ENCODE assay signal across 12 cellular contexts in genomic region chr18:75203456-75204261, GRCh38. TPM values are rescaled to one million over a fixed set of nuclear protein-coding genes. Genes with fewer than 3 reads are reported as not detected.
DNase-seq lines count a peak whose midpoint lies in the region; ATAC-seq and TF ChIP-seq lines count a peak whose summit lies in the region.
"Had no signal": no experiment of that assay in that cellular context is flagged by ENCODE, and none has a peak within 500 bp of the region (broad histone marks: within the 10 kb centered on the region; RNA-seq: fewer than 3 reads in every experiment).

No MANE protein-coding gene starts in this region.

- no peak overlapping the region for H3K9ac ChIP-seq in BLaER1

- intact Hi-C loops in heart right ventricle (cut with DNase I), result loop anchor here in 4 of 10 donors (10.0 kb wide), 4 partner anchors 159 to 309 kb away; no protein-coding TSS in a partner anchor
- intact Hi-C loops in prostate gland (cut with DNase I), result loop anchor here (10.0 kb wide), 2 partner anchors 709 to 1241 kb away; partner anchors contain the start of gene CNDP2
- intact Hi-C loops in OCI-LY7 (cut with micrococcal nuclease; ENCODE audit: unreplicated experiment), result no loop called here

- H3K79me2 ChIP-seq in OCI-LY7 (ENCODE audit: insufficient read depth, low read depth, low read length), result no peaks in the 10 kb centered on the region

- no peak overlapping the region for H3K27ac ChIP-seq in BLaER1
- H3K27ac ChIP-seq in heart right ventricle, result peak overlapping the region in 9 of 10 donors; percentile 44 to 100 (median 70)
- peak overlapping the region; percentile 30 to 34 for H3K27ac ChIP-seq in prostate gland
- H3K27ac ChIP-seq in OCI-LY7 (ENCODE audit: low read depth, low read length, poor library complexity, severe bottlenecking), result no peak overlapping the region

- H3K27me3 ChIP-seq in BLaER1 (peaks cover 50% of the 10 kb centered on the region), heart right ventricle (no peaks in the 10 kb centered on the region), prostate gland (replicated peaks; ENCODE audit: insufficient read depth) (no peaks in the 10 kb centered on the region)

- H3K4me2 ChIP-seq in BLaER1 (peak overlapping the region; percentile 77), OCI-LY7 (ENCODE audit: low read length) (no peak overlapping the region)

- H4K20me1 ChIP-seq in BLaER1 (peaks cover 93% of the 10 kb centered on the region), OCI-LY7 (ENCODE audit: insufficient read depth, low read length) (no peaks in the 10 kb centered on the region)

- WGBS in heart right ventricle, 2 donors, result 36 to 40% methylated on average over 23 of the region's 23 CpGs
- WGBS in prostate gland, result 46% methylated on average over 17 of the region's 23 CpGs

- H3K4me3 Mint-ChIP-seq in WTC11, result peak overlapping the region; percentile 83

- H3K4me1 Mint-ChIP-seq in WTC11, result peaks cover 51% of the 10 kb centered on the region

- H3K36me3 ChIP-seq in BLaER1, result peaks cover 42% of the 10 kb centered on the region
- H3K36me3 ChIP-seq in heart right ventricle, result peaks cover 0 to 27% (median 4%) of the 10 kb centered on the region in 9 donors
- no peaks in the 10 kb centered on the region for H3K36me3 ChIP-seq in prostate gland
- H3K36me3 ChIP-seq in OCI-LY7 (ENCODE audit: insufficient read depth, low read length), result no peaks in the 10 kb centered on the region

- no peak overlapping the region for H3K27ac Mint-ChIP-seq in WTC11
- H3K27ac Mint-ChIP-seq: activated naive CD4-positive, alpha-beta T cell treated with anti-CD3 and anti-CD28 coated beads, Interleukin-2, amount 50 U/mL, for 72 hours had no signal

- no peaks in the 10 kb centered on the region for H3K9me2 ChIP-seq in OCI-LY7 (ENCODE audit: insufficient read depth, low read length)

- POLR2A ChIA-PET in WTC11 (lab: Charles Lee) (no interaction called here), OCI-LY7 (lab: Charles Lee) (no interaction called here)

- no TSS peak for BruUV-seq in OCI-LY7 (replicated peaks; lab: Mats Ljungman, UMichigan)

- H3K36me3 Mint-ChIP-seq in WTC11, result peaks cover 4% of the 10 kb centered on the region; the same call in 1 of the 2 replicates

- no peak for TF ChIP-seq CTCF in WTC11 (IDR thresholded peaks at IDR 0.05)
- TF ChIP-seq CTCF in heart right ventricle (IDR thresholded peaks at IDR 0.05), result no peak
- no peak for TF ChIP-seq CTCF in prostate gland (IDR thresholded peaks at IDR 0.05)
- no peak for TF ChIP-seq CTCF in OCI-LY7 (conservative IDR thresholded peaks at IDR 0.05; ENCODE audit: low read length)

- H2AFZ ChIP-seq in OCI-LY7 (ENCODE audit: low read length), result no peak overlapping the region

- no peak for DNase-seq in WTC11 (ENCODE audit: low spot score)
- DNase-seq in heart right ventricle, result no peak
- DNase-seq in prostate gland (ENCODE audit: low spot score), result no peak
- DNase-seq in RPMI8226, result no peak
- no peak for DNase-seq in NCI-H1436 treated with DMSO at 0.1 percent for 48 hours (lab: John Stamatoyannopoulos, UW)
- DNase-seq in OCI-LY7 (ENCODE audit: low spot score), result no peak
- DNase-seq in mucosa of gallbladder (ENCODE audit: low spot score), result no peak
- DNase-seq: Calu3; NCI-H2029 treated with DMSO at 0.1 percent for 48 hours; stimulated activated CD4-positive, alpha-beta T cell treated with anti-CD3 and anti-CD28 coated beads, Interleukin-4, amount 100 ng/mL, for 1 hour had no signal

- CTCF ChIA-PET in WTC11 (lab: Charles Lee), result no interaction called here
- CTCF ChIA-PET in OCI-LY7 (lab: Charles Lee; ENCODE audit: unreplicated experiment), result no interaction called here

- H3K4me1 ChIP-seq in BLaER1 (peaks cover 40% of the 10 kb centered on the region), heart right ventricle (peaks cover 12 to 72% (median 58%) of the 10 kb centered on the region in 9 donors), prostate gland (replicated peaks) (no peaks in the 10 kb centered on the region), OCI-LY7 (ENCODE audit: insufficient read depth, low read length, poor library complexity, severe bottlenecking) (peaks cover 4% of the 10 kb centered on the region)

- no peaks in the 10 kb centered on the region for H3K9me3 ChIP-seq in BLaER1
- no peaks in the 10 kb centered on the region for H3K9me3 ChIP-seq in heart right ventricle
- H3K9me3 ChIP-seq in prostate gland, result no peaks in the 10 kb centered on the region
- H3K9me3 ChIP-seq in OCI-LY7 (ENCODE audit: low read length), result no peaks in the 10 kb centered on the region

- peaks cover 73% of the 10 kb centered on the region for H3K27me3 Mint-ChIP-seq in WTC11 (ENCODE audit: low read depth)

- ATAC-seq in WTC11 (peak; percentile 7), heart right ventricle (peak in 6 of 8 donors; percentile 27 to 48 (median 44))
- ATAC-seq: activated naive CD4-positive, alpha-beta T cell treated with anti-CD3 and anti-CD28 coated beads, Interleukin-2, amount 50 U/mL, for 72 hours had no signal

- H3K4me3 ChIP-seq in BLaER1 (peak overlapping the region; percentile 46; the same call in 1 of the 2 replicates), heart right ventricle (peak overlapping the region in 9 of 10 donors; percentile 42 to 98 (median 56)), prostate gland (peak overlapping the region; percentile 10 to 12), OCI-LY7 (ENCODE audit: low read depth, low read length, poor library complexity, severe bottlenecking) (no peak overlapping the region)

- no peak for TF ChIP-seq POLR2A in prostate gland (IDR thresholded peaks at IDR 0.05)

- H3K9me3 Mint-ChIP-seq in WTC11, result no peaks in the 10 kb centered on the region
- H3K9me3 Mint-ChIP-seq: activated naive CD4-positive, alpha-beta T cell treated with anti-CD3 and anti-CD28 coated beads, Interleukin-2, amount 50 U/mL, for 72 hours had no signal

TF ChIP-seq in WTC11, 78 proteins besides CTCF, POLR2A, EP300 and RAD21 (continues in another document):
- TF ChIP-seq AR (CRISPR knock-in tag; IDR thresholded peaks at IDR 0.05) (no peak), ZNF512 (CRISPR knock-in tag; IDR thresholded peaks at IDR 0.05; ENCODE audit: borderline replicate concordance) (no peak), HMGXB4 (CRISPR knock-in tag; IDR thresholded peaks at IDR 0.05) (no peak)

RNA-seq across cellular contexts. Expression of gene PTGR3, which starts 5.3 kb away (rescaled TPM):
- total RNA-seq in WTC11 (2021), result 11.8 to 13.8 TPM (median 12.8 TPM) in 3 replicates
- 10 to 100 TPM; 48.5 to 71.3 (median 58.8) TPM for total RNA-seq in heart right ventricle
- polyA plus RNA-seq in heart right ventricle, result 10 to 100 TPM; 10.0 to 19.2 TPM
- total RNA-seq in prostate gland, result 10 to 100 TPM; 25.6 to 32.2 TPM
- 1.8 and 3.0 TPM in 2 replicates for total RNA-seq in OCI-LY7 (2014; rRNA removed; shearing (Covaris generic))
- 14.9 and 16.6 TPM in 2 replicates for total RNA-seq in OCI-LY7 (2022)
- 41.1 TPM for total RNA-seq in mucosa of gallbladder

RNA-seq across cellular contexts. Expression of gene TSHZ1, which starts 6.9 kb away (rescaled TPM):
- total RNA-seq in WTC11 (2021) (1.7 to 2.9 TPM (median 2.2 TPM) in 3 replicates), heart right ventricle (10 to 100 TPM; 13.2 to 22.9 (median 18.3) TPM), prostate gland (10 to 100 TPM; 18.2 to 48.6 TPM), OCI-LY7 (2022) (9.5 and 10.5 TPM in 2 replicates), mucosa of gallbladder (32.0 TPM)
- 10 to 100 TPM in 1 of 2 donors, 1 to 10 TPM in 1; 4.8 to 10.7 TPM for polyA plus RNA-seq in heart right ventricle
- 4.6 and 5.9 TPM in 2 replicates for total RNA-seq in OCI-LY7 (2014; rRNA removed; shearing (Covaris generic))

Comparison
In these comparisons a context has a peak if more than half of its experiments do, and no peak if none do; other contexts are left out.
1. H3K27ac ChIP-seq: peak in heart right ventricle (9 of 10) and prostate gland (2 of 2); none in BLaER1 (single experiment) and OCI-LY7 (single experiment).